Comparison of ENCODE assay signal across 29 cellular contexts in genomic region chrX:24184018-24184417, GRCh38. TPM values are rescaled to one million over a fixed set of nuclear protein-coding genes. Genes with fewer than 3 reads are reported as not detected.
DNase-seq lines count a peak whose midpoint lies in the region; ATAC-seq, FAIRE-seq and TF ChIP-seq lines count a peak whose summit lies in the region.
"Had no signal": no experiment of that assay in that cellular context is flagged by ENCODE, and none has a peak within 500 bp of the region (broad histone marks: within the 10 kb centered on the region; RNA-seq: fewer than 3 reads in every experiment).

No MANE protein-coding gene starts in this region.

- H2AFZ ChIP-seq in astrocyte (ENCODE audit: low read depth, low read length): no peak overlapping the region
- H2AFZ ChIP-seq: PC-9 had no signal

- TF ChIP-seq CTCF in left ventricle myocardium inferior (IDR thresholded peaks at IDR 0.05; ENCODE audit: borderline replicate concordance): no peak
- no peak for TF ChIP-seq CTCF in astrocyte (IDR thresholded peaks at IDR 0.05; ENCODE audit: insufficient read depth, low read depth, low read length)
- TF ChIP-seq CTCF in osteocyte (IDR thresholded peaks at IDR 0.05): no peak

- H3K4me3 ChIP-seq in left ventricle myocardium inferior (no peak overlapping the region), astrocyte (ENCODE audit: insufficient read depth, low read depth, low read length) (no peak overlapping the region), right cardiac atrium (ENCODE audit: low read length) (no peak overlapping the region)
- H3K4me3 ChIP-seq: breast epithelium, heart left ventricle, lower lobe of right lung, pancreas, PC-9 had no signal

- no peak overlapping the region for H3K9ac ChIP-seq in astrocyte (ENCODE audit: low read length)

- H3K27me3 ChIP-seq in left ventricle myocardium inferior (ENCODE audit: low read depth): no peaks in the 10 kb centered on the region
- H3K27me3 ChIP-seq in astrocyte (ENCODE audit: insufficient read depth, low read length): no peaks in the 10 kb centered on the region
- H3K27me3 ChIP-seq in right cardiac atrium (ENCODE audit: control insufficient read depth, insufficient read depth): no peaks in the 10 kb centered on the region
- H3K27me3 ChIP-seq: breast epithelium, heart left ventricle, pancreas had no signal

- H3K36me3 ChIP-seq in left ventricle myocardium inferior (peaks cover 13% of the 10 kb centered on the region), astrocyte (ENCODE audit: insufficient read depth, low read length) (peaks cover 5% of the 10 kb centered on the region)
- H3K36me3 ChIP-seq: breast epithelium had no signal

- H3K4me3 Mint-ChIP-seq in astrocyte (ENCODE audit: unreplicated experiment) (no peak overlapping the region), osteocyte (ENCODE audit: unreplicated experiment) (no peak overlapping the region)
- H3K4me3 Mint-ChIP-seq in activated T-helper 17 cell treated with anti-CD3 and anti-CD28 coated beads, Interleukin-2, amount 50 U/mL, for 72 hours: no peak overlapping the region
- H3K4me3 Mint-ChIP-seq: activated CD8-positive, alpha-beta T cell treated with anti-CD3 and anti-CD28 coated beads for 36 hours; CD4-positive, alpha-beta T cell had no signal

- H3K9me3 ChIP-seq in left ventricle myocardium inferior (replicated peaks) (no peaks in the 10 kb centered on the region), astrocyte (ENCODE audit: insufficient read depth, low read depth, low read length) (no peaks in the 10 kb centered on the region), right cardiac atrium (ENCODE audit: control insufficient read depth, low read length) (no peaks in the 10 kb centered on the region)
- H3K9me3 ChIP-seq: breast epithelium, heart left ventricle, lower lobe of right lung, pancreas had no signal

- peaks cover 52% of the 10 kb centered on the region for H4K20me1 ChIP-seq in astrocyte (ENCODE audit: insufficient read depth, low read length)

- peaks cover 2% of the 10 kb centered on the region for H3K4me1 Mint-ChIP-seq in astrocyte (ENCODE audit: low read depth, unreplicated experiment)
- H3K4me1 Mint-ChIP-seq in osteocyte (ENCODE audit: unreplicated experiment): peaks cover 9% of the 10 kb centered on the region
- H3K4me1 Mint-ChIP-seq in activated T-helper 17 cell treated with anti-CD3 and anti-CD28 coated beads, Interleukin-2, amount 50 U/mL, for 72 hours: peaks cover 10% of the 10 kb centered on the region

- peak; percentile 42 for ATAC-seq in Right ventricle myocardium inferior
- peak; percentile 38 to 75 for ATAC-seq in right cardiac atrium
- no peak for ATAC-seq in HG03565 (IDR thresholded peaks at IDR 0.05; ENCODE audit: unreplicated experiment)
- ATAC-seq in activated T-helper 17 cell treated with anti-CD3 and anti-CD28 coated beads, Interleukin-2, amount 50 U/mL, for 72 hours (replicated peaks): no peak
- ATAC-seq: activated CD8-positive, alpha-beta T cell treated with anti-CD3 and anti-CD28 coated beads for 36 hours; activated naive CD4-positive, alpha-beta T cell treated with anti-CD3 and anti-CD28 coated beads, Interleukin-2, amount 50 U/mL, for 72 hours; naive thymus-derived CD4-positive, alpha-beta T cell had no signal

- intact Hi-C loops in Right ventricle myocardium inferior (cut with DNase I): no loop called here
- intact Hi-C loops in left ventricle myocardium inferior (cut with micrococcal nuclease): no loop called here
- intact Hi-C loops in right cardiac atrium (cut with DNase I): no loop called here

- H3K4me2 ChIP-seq in astrocyte (ENCODE audit: low read length): no peak overlapping the region
- H3K4me2 ChIP-seq: PC-9 had no signal

- H3K27ac Mint-ChIP-seq in astrocyte (ENCODE audit: unreplicated experiment): no peak overlapping the region
- peak overlapping the region; percentile 17 for H3K27ac Mint-ChIP-seq in osteocyte (ENCODE audit: unreplicated experiment)
- no peak overlapping the region for H3K27ac Mint-ChIP-seq in activated T-helper 17 cell treated with anti-CD3 and anti-CD28 coated beads, Interleukin-2, amount 50 U/mL, for 72 hours
- H3K27ac Mint-ChIP-seq: activated CD8-positive, alpha-beta T cell treated with anti-CD3 and anti-CD28 coated beads for 36 hours; activated naive CD4-positive, alpha-beta T cell treated with anti-CD3 and anti-CD28 coated beads, Interleukin-2, amount 50 U/mL, for 72 hours; activated T-helper 2 cell treated with anti-CD3 and anti-CD28 coated beads, Interferon-gamma antibody, Interleukin-2, Interleukin-4, amounts not matched to agents 10 μg/mL and 5 μg/mL and 100 μg/mL, durations not matched to agents 14 hours and 24 hours and 36 hours; CD4-positive, alpha-beta T cell had no signal

- H3K36me3 Mint-ChIP-seq in astrocyte (ENCODE audit: low read depth, unreplicated experiment): no peaks in the 10 kb centered on the region
- H3K36me3 Mint-ChIP-seq in osteocyte (ENCODE audit: unreplicated experiment): peaks cover 31% of the 10 kb centered on the region
- H3K36me3 Mint-ChIP-seq in activated T-helper 17 cell treated with anti-CD3 and anti-CD28 coated beads, Interleukin-2, amount 50 U/mL, for 72 hours (ENCODE audit: low read depth): peaks cover 46% of the 10 kb centered on the region

- H3K79me2 ChIP-seq in astrocyte (ENCODE audit: insufficient read depth, low read length): peaks cover 81% of the 10 kb centered on the region

- no peak for DNase-seq in Right ventricle myocardium inferior (ENCODE audit: missing footprints)
- no peak for DNase-seq in left ventricle myocardium inferior
- DNase-seq in astrocyte (ENCODE audit: low read depth): no peak
- DNase-seq in right cardiac atrium: no peak
- no peak for DNase-seq in osteocyte (ENCODE audit: extremely low spot score, unreplicated experiment)
- DNase-seq in NCI-H2081 (lab: John Stamatoyannopoulos, UW): no peak
- DNase-seq: activated CD8-positive, alpha-beta memory T cell treated with anti-CD3 and anti-CD28 coated beads, Interleukin-2, amount 50 U/mL, for 48 hours; activated CD8-positive, alpha-beta T cell treated with anti-CD3 and anti-CD28 coated beads for 36 hours; CD4-positive, alpha-beta T cell; effector CD4-positive, alpha-beta T cell; foreskin fibroblast; heart left ventricle; KG1; lower lobe of right lung; naive thymus-derived CD4-positive, alpha-beta T cell; NCI-H1417 treated with DMSO at 0.1 percent for 48 hours; NCI-H2029 treated with DMSO at 0.1 percent for 48 hours; NCI-H526; pancreas; PC-9; SHP77; small intestine; stimulated activated naive CD4-positive, alpha-beta T cell had no signal

- 68% methylated on average over 5 of the region's 5 CpGs for WGBS in right cardiac atrium

- H3K27ac ChIP-seq in left ventricle myocardium inferior (replicated peaks) (no peak overlapping the region), astrocyte (ENCODE audit: low read depth, low read length) (no peak overlapping the region), right cardiac atrium (ENCODE audit: low read length) (no peak overlapping the region)
- H3K27ac ChIP-seq: breast epithelium, heart left ventricle, lower lobe of right lung, pancreas, PC-9 had no signal

- H3K9me3 Mint-ChIP-seq in astrocyte (ENCODE audit: unreplicated experiment): no peaks in the 10 kb centered on the region
- no peaks in the 10 kb centered on the region for H3K9me3 Mint-ChIP-seq in osteocyte (ENCODE audit: unreplicated experiment)
- no peaks in the 10 kb centered on the region for H3K9me3 Mint-ChIP-seq in activated T-helper 17 cell treated with anti-CD3 and anti-CD28 coated beads, Interleukin-2, amount 50 U/mL, for 72 hours
- H3K9me3 Mint-ChIP-seq: activated CD8-positive, alpha-beta T cell treated with anti-CD3 and anti-CD28 coated beads for 36 hours; activated T-helper 2 cell treated with anti-CD3 and anti-CD28 coated beads, Interferon-gamma antibody, Interleukin-2, Interleukin-4, amounts not matched to agents 10 μg/mL and 5 μg/mL and 100 μg/mL, durations not matched to agents 14 hours and 24 hours and 36 hours; CD4-positive, alpha-beta T cell; naive thymus-derived CD4-positive, alpha-beta T cell had no signal

- H3K27me3 Mint-ChIP-seq in astrocyte (ENCODE audit: low read depth, unreplicated experiment) (no peaks in the 10 kb centered on the region), osteocyte (ENCODE audit: unreplicated experiment) (no peaks in the 10 kb centered on the region)
- H3K27me3 Mint-ChIP-seq in activated T-helper 17 cell treated with anti-CD3 and anti-CD28 coated beads, Interleukin-2, amount 50 U/mL, for 72 hours: no peaks in the 10 kb centered on the region
- H3K27me3 Mint-ChIP-seq: activated CD8-positive, alpha-beta T cell treated with anti-CD3 and anti-CD28 coated beads for 36 hours; CD4-positive, alpha-beta T cell; naive thymus-derived CD4-positive, alpha-beta T cell had no signal

- peak; percentile 43 for FAIRE-seq in astrocyte (lab: Jason Lieb, UNC)
- FAIRE-seq: keratinocyte had no signal

- H3K4me1 ChIP-seq in left ventricle myocardium inferior (no peaks in the 10 kb centered on the region), astrocyte (ENCODE audit: insufficient read depth, low read length) (no peaks in the 10 kb centered on the region), right cardiac atrium (ENCODE audit: control insufficient read depth, insufficient read depth, low read length) (no peaks in the 10 kb centered on the region)
- H3K4me1 ChIP-seq: breast epithelium, lower lobe of right lung had no signal

RNA-seq across cellular contexts. Expression of gene ZFX, which starts 34.5 kb away (rescaled TPM):
- total RNA-seq in Right ventricle myocardium inferior (33.4 TPM), left ventricle myocardium inferior (32.8 TPM), astrocyte (35.7 and 40.9 TPM in 2 replicates), right cardiac atrium (10 to 100 TPM; 36.0 to 64.4 (median 50.7) TPM), osteocyte (84.6 and 90.0 TPM in 2 replicates)
- 5.6 TPM for polyA plus RNA-seq in right cardiac atrium
- 10 to 100 TPM; 41.0 to 42.9 TPM for total RNA-seq in activated T-helper 17 cell treated with anti-CD3 and anti-CD28 coated beads, Interleukin-2, amount 50 U/mL, for 72 hours

Comparison
In these comparisons a context has a peak if more than half of its experiments do, and no peak if none do; other contexts are left out.
1. ATAC-seq: peak in Right ventricle myocardium inferior (single experiment) and right cardiac atrium (2 of 2); none in HG03565 (single experiment) and activated T-helper 17 cell treated with anti-CD3 and anti-CD28 coated beads, Interleukin-2, amount 50 U/mL, for 72 hours (single experiment).